Comparison of ENCODE assay signal across 1 cellular context in the genomic region with DNA sequence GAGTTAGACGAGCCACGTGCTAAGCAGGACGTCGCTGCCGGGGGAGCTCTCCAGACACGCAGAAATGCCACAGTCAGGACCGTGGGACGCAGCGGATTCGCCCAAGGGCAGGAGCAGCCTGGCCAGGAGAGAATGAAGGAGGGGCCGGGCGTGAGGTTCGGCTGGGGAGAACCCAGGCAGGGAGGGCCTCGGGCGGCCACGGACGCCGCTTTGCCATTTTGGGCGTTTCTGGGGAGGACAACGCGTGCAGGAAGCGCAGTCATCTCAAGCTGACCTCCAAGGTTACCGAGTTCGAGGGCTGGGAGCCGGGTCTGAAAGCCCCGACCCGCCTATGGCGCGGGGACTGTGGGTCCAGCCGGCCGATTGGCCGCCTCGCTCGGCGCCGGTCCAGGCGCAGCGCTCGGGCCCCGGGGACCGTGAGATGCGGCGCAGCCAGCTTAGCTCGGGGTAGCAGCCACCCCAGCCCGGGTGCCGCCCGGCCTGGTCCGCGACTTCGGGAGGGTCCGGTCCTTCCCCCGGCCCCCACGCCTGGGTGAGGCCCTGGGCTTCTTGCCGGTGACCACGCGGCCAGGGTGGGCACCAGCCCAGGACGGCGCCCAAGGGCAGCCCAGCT.
TF ChIP-seq lines count a peak whose summit lies in the region.

No MANE protein-coding gene starts in this region.

TF ChIP-seq in GM12878, 131 proteins besides CTCF, POLR2A, EP300 and RAD21:
- no peak for TF ChIP-seq SMAD1 (IDR thresholded peaks at IDR 0.05; ENCODE audit: low read depth, partially characterized antibody)
- TF ChIP-seq STAT3 (IDR thresholded peaks at IDR 0.05; ENCODE audit: low read depth, low read length) = no peak
- TF ChIP-seq, protein P1, sequence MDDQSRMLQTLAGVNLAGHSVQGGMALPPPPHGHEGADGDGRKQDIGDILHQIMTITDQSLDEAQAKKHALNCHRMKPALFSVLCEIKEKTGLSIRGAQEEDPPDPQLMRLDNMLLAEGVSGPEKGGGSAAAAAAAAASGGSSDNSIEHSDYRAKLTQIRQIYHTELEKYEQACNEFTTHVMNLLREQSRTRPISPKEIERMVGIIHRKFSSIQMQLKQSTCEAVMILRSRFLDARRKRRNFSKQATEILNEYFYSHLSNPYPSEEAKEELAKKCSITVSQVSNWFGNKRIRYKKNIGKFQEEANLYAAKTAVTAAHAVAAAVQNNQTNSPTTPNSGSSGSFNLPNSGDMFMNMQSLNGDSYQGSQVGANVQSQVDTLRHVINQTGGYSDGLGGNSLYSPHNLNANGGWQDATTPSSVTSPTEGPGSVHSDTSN (IDR thresholded peaks at IDR 0.05; ENCODE audit: insufficient replicate concordance, low read depth, low read length) = no peak
- TF ChIP-seq, protein P2, sequence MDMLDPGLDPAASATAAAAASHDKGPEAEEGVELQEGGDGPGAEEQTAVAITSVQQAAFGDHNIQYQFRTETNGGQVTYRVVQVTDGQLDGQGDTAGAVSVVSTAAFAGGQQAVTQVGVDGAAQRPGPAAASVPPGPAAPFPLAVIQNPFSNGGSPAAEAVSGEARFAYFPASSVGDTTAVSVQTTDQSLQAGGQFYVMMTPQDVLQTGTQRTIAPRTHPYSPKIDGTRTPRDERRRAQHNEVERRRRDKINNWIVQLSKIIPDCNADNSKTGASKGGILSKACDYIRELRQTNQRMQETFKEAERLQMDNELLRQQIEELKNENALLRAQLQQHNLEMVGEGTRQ (IDR thresholded peaks at IDR 0.05; ENCODE audit: borderline replicate concordance, low read depth, low read length) = no peak
- TF ChIP-seq ZNF384 (IDR thresholded peaks at IDR 0.05; ENCODE audit: borderline replicate concordance, low read depth, low read length) = no peak
- TF ChIP-seq CHD2 (IDR thresholded peaks at IDR 0.05; ENCODE audit: borderline replicate concordance, low read depth, low read length) = no peak
- TF ChIP-seq MYC (IDR thresholded peaks at IDR 0.05; ENCODE audit: insufficient read depth, insufficient read length, insufficient replicate concordance, low read length, severe bottlenecking) = peak; percentile 16
- TF ChIP-seq, protein P3, sequence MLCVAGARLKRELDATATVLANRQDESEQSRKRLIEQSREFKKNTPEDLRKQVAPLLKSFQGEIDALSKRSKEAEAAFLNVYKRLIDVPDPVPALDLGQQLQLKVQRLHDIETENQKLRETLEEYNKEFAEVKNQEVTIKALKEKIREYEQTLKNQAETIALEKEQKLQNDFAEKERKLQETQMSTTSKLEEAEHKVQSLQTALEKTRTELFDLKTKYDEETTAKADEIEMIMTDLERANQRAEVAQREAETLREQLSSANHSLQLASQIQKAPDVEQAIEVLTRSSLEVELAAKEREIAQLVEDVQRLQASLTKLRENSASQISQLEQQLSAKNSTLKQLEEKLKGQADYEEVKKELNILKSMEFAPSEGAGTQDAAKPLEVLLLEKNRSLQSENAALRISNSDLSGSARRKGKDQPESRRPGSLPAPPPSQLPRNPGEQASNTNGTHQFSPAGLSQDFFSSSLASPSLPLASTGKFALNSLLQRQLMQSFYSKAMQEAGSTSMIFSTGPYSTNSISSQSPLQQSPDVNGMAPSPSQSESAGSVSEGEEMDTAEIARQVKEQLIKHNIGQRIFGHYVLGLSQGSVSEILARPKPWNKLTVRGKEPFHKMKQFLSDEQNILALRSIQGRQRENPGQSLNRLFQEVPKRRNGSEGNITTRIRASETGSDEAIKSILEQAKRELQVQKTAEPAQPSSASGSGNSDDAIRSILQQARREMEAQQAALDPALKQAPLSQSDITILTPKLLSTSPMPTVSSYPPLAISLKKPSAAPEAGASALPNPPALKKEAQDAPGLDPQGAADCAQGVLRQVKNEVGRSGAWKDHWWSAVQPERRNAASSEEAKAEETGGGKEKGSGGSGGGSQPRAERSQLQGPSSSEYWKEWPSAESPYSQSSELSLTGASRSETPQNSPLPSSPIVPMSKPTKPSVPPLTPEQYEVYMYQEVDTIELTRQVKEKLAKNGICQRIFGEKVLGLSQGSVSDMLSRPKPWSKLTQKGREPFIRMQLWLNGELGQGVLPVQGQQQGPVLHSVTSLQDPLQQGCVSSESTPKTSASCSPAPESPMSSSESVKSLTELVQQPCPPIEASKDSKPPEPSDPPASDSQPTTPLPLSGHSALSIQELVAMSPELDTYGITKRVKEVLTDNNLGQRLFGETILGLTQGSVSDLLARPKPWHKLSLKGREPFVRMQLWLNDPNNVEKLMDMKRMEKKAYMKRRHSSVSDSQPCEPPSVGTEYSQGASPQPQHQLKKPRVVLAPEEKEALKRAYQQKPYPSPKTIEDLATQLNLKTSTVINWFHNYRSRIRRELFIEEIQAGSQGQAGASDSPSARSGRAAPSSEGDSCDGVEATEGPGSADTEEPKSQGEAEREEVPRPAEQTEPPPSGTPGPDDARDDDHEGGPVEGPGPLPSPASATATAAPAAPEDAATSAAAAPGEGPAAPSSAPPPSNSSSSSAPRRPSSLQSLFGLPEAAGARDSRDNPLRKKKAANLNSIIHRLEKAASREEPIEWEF (IDR thresholded peaks at IDR 0.05; ENCODE audit: insufficient replicate concordance, low read depth, low read length) = no peak
- TF ChIP-seq, protein P4, sequence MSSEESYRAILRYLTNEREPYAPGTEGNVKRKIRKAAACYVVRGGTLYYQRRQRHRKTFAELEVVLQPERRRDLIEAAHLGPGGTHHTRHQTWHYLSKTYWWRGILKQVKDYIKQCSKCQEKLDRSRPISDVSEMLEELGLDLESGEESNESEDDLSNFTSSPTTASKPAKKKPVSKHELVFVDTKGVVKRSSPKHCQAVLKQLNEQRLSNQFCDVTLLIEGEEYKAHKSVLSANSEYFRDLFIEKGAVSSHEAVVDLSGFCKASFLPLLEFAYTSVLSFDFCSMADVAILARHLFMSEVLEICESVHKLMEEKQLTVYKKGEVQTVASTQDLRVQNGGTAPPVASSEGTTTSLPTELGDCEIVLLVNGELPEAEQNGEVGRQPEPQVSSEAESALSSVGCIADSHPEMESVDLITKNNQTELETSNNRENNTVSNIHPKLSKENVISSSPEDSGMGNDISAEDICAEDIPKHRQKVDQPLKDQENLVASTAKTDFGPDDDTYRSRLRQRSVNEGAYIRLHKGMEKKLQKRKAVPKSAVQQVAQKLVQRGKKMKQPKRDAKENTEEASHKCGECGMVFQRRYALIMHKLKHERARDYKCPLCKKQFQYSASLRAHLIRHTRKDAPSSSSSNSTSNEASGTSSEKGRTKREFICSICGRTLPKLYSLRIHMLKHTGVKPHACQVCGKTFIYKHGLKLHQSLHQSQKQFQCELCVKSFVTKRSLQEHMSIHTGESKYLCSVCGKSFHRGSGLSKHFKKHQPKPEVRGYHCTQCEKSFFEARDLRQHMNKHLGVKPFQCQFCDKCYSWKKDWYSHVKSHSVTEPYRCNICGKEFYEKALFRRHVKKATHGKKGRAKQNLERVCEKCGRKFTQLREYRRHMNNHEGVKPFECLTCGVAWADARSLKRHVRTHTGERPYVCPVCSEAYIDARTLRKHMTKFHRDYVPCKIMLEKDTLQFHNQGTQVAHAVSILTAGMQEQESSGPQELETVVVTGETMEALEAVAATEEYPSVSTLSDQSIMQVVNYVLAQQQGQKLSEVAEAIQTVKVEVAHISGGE (CRISPR knock-in tag; IDR thresholded peaks at IDR 0.05) = no peak
- peak; percentile 93 for TF ChIP-seq LARP7 (IDR thresholded peaks at IDR 0.05)
- no peak for TF ChIP-seq IKZF2 (IDR thresholded peaks at IDR 0.05)
- TF ChIP-seq, protein P5, sequence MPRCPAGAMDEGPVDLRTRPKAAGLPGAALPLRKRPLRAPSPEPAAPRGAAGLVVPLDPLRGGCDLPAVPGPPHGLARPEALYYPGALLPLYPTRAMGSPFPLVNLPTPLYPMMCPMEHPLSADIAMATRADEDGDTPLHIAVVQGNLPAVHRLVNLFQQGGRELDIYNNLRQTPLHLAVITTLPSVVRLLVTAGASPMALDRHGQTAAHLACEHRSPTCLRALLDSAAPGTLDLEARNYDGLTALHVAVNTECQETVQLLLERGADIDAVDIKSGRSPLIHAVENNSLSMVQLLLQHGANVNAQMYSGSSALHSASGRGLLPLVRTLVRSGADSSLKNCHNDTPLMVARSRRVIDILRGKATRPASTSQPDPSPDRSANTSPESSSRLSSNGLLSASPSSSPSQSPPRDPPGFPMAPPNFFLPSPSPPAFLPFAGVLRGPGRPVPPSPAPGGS (IDR thresholded peaks at IDR 0.05; ENCODE audit: borderline replicate concordance, insufficient read depth, low read depth, low read length, poor library complexity, severe bottlenecking) = no peak
- no peak for TF ChIP-seq ZNF622 (IDR thresholded peaks at IDR 0.05)
- TF ChIP-seq FOS (IDR thresholded peaks at IDR 0.05; ENCODE audit: borderline replicate concordance, extremely low read depth, insufficient read length) = no peak
- TF ChIP-seq, protein P6, sequence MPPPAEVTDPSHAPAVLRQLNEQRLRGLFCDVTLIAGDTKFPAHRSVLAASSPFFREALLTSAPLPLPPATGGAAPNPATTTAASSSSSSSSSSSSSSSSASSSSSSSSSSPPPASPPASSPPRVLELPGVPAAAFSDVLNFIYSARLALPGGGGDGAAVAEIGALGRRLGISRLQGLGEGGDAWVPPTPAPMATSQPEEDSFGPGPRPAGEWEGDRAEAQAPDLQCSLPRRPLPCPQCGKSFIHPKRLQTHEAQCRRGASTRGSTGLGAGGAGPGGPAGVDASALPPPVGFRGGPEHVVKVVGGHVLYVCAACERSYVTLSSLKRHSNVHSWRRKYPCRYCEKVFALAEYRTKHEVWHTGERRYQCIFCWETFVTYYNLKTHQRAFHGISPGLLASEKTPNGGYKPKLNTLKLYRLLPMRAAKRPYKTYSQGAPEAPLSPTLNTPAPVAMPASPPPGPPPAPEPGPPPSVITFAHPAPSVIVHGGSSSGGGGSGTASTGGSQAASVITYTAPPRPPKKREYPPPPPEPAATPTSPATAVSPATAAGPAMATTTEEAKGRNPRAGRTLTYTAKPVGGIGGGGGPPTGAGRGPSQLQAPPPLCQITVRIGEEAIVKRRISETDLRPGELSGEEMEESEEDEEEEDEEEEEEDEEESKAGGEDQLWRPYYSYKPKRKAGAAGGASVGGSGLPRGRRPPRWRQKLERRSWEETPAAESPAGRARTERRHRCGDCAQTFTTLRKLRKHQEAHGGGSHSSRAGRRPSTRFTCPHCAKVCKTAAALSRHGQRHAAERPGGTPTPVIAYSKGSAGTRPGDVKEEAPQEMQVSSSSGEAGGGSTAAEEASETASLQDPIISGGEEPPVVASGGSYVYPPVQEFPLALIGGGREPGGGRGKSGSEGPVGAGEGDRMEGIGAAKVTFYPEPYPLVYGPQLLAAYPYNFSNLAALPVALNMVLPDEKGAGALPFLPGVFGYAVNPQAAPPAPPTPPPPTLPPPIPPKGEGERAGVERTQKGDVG (CRISPR knock-in tag; IDR thresholded peaks at IDR 0.05) = 0 out of 2 replicates have a peak, but pooled peaks have one; percentile 27
- TF ChIP-seq SUZ12 (IDR thresholded peaks at IDR 0.05; ENCODE audit: unreplicated experiment) = no peak
- TF ChIP-seq NR2F1 (conservative IDR thresholded peaks at IDR 0.05) = peak; percentile 12; the same call in 1 of the 2 replicates
- peak; percentile 88 for TF ChIP-seq GATAD2B (conservative IDR thresholded peaks at IDR 0.05; ENCODE audit: low read depth)
- TF ChIP-seq TCF7 (IDR thresholded peaks at IDR 0.05; ENCODE audit: borderline replicate concordance) = no peak
- TF ChIP-seq SPI1 (IDR thresholded peaks at IDR 0.05; ENCODE audit: borderline replicate concordance, insufficient read depth, low read depth, low read length) = no peak
- TF ChIP-seq NFIC (IDR thresholded peaks at IDR 0.05; ENCODE audit: low read depth, low read length) = no peak
TF ChIP-seq in GM12878: peak in this region for 5.
